2 cellular contexts compared by ENCODE assay signal in the genomic region with DNA sequence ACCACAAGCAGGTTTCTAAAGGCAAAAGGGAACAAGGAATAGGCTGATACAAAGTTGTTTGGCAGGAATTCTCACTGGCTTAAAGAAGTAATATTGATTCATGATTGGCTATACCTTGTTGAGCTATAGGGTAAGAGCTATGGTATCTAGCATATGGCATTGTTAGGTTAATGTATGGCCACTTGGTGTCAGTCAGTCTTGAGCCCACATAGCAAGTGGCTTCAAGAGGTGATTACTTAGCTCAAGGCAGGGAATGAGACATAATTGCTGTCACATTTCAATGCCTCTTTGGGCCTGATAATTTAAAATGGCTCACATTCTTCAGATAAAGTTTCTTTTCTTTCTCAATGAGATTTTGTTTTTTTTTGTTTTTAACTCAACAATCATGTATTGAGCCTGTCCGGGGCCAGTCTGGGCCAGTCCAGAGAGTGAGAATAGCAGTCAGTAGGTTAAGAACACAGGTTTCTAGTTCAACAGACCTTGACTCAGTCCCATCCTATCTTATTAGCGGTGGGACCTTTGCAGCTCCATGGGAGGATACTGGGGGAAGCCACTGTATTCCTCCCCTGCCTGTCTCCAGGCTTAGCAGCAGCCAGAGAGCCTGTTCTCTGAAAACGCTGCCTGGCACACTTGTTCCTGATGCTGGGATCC.
TF ChIP-seq lines count a peak whose summit lies in the region.

No MANE protein-coding gene starts in this region.

TF ChIP-seq in SK-N-SH, 30 proteins besides CTCF, POLR2A, EP300 and RAD21:
- TF ChIP-seq MXI1 (IDR thresholded peaks at IDR 0.05; ENCODE audit: low read depth, low read length) (no peak), TEAD4 (IDR thresholded peaks at IDR 0.05; ENCODE audit: borderline replicate concordance, insufficient read depth) (no peak), SIN3A (IDR thresholded peaks at IDR 0.05; ENCODE audit: borderline replicate concordance, low read depth, low read length) (no peak), RXRA (IDR thresholded peaks at IDR 0.05; ENCODE audit: borderline replicate concordance, low read depth) (no peak), SMC3 (IDR thresholded peaks at IDR 0.05; ENCODE audit: low read depth, low read length) (no peak), FOXM1 (IDR thresholded peaks at IDR 0.05; ENCODE audit: low read depth) (no peak), PBX3 (IDR thresholded peaks at IDR 0.05) (no peak), FOSL2 (IDR thresholded peaks at IDR 0.05; ENCODE audit: borderline replicate concordance, low read depth) (no peak), NFIC (IDR thresholded peaks at IDR 0.05; ENCODE audit: borderline replicate concordance) (no peak), TCF12 (IDR thresholded peaks at IDR 0.05) (no peak), JUND (IDR thresholded peaks at IDR 0.05) (no peak), YY1 (IDR thresholded peaks at IDR 0.05; ENCODE audit: low read depth) (no peak)
TF ChIP-seq in SK-N-SH: peak in this region for 0.

TF ChIP-seq in SK-N-SH treated with all-trans-retinoic acid at 6 μM for 48 hours, 23 proteins besides CTCF, POLR2A, EP300 and RAD21:
- TF ChIP-seq ZNF565 (CRISPR knock-in tag; conservative IDR thresholded peaks at IDR 0.05; ENCODE audit: low read depth) (no peak), CSDC2 (CRISPR knock-in tag; IDR thresholded peaks at IDR 0.05) (no peak), ZFP30 (CRISPR knock-in tag; IDR thresholded peaks at IDR 0.05) (no peak), TOX (CRISPR knock-in tag; IDR thresholded peaks at IDR 0.05; ENCODE audit: borderline replicate concordance) (no peak), PPARA (CRISPR knock-in tag; IDR thresholded peaks at IDR 0.05; ENCODE audit: borderline replicate concordance) (no peak), ARNTL (CRISPR knock-in tag; IDR thresholded peaks at IDR 0.05; ENCODE audit: borderline replicate concordance, low read depth) (no peak), SNAI2 (CRISPR knock-in tag; IDR thresholded peaks at IDR 0.05) (no peak), GLIS3 (CRISPR knock-in tag; IDR thresholded peaks at IDR 0.05) (no peak), TSHZ2 (CRISPR knock-in tag; IDR thresholded peaks at IDR 0.05) (no peak), BACH2 (CRISPR knock-in tag; IDR thresholded peaks at IDR 0.05; ENCODE audit: borderline replicate concordance) (no peak), CREB5 (CRISPR knock-in tag; IDR thresholded peaks at IDR 0.05; ENCODE audit: low read depth) (no peak), TCF4 (CRISPR knock-in tag; IDR thresholded peaks at IDR 0.05; ENCODE audit: borderline replicate concordance) (no peak), ESRRG (CRISPR knock-in tag; IDR thresholded peaks at IDR 0.05) (no peak)
- TF ChIP-seq, protein P1, sequence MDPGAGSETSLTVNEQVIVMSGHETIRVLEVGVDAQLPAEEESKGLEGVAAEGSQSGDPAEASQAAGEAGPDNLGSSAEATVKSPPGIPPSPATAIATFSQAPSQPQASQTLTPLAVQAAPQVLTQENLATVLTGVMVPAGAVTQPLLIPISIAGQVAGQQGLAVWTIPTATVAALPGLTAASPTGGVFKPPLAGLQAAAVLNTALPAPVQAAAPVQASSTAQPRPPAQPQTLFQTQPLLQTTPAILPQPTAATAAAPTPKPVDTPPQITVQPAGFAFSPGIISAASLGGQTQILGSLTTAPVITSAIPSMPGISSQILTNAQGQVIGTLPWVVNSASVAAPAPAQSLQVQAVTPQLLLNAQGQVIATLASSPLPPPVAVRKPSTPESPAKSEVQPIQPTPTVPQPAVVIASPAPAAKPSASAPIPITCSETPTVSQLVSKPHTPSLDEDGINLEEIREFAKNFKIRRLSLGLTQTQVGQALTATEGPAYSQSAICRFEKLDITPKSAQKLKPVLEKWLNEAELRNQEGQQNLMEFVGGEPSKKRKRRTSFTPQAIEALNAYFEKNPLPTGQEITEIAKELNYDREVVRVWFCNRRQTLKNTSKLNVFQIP (CRISPR knock-in tag; IDR thresholded peaks at IDR 0.05; ENCODE audit: borderline replicate concordance, low read depth) = no peak
TF ChIP-seq in SK-N-SH treated with all-trans-retinoic acid at 6 μM for 48 hours: peak in this region for 0.
